In the genomic region with DNA sequence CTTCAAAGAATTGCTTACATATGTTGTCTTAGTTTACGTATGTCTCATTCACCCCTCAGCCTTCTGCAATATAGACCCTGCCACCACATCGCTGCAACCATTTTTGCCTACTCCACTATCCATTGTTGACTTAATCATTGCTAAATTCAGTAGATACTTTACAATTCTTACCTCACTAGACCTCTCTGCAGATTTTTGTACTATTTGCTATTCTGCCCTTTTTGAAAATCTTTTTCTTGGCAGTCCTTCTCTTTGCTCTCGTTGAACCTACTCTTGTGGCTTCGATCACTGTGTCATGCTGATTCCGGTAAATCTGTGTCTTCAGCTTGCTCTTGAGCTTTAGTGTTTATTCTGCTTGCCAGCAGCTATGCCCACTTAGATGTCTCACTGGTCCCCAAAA, we compare ENCODE assay signal across 28 cellular contexts.
"Had no signal": no experiment of that assay in that cellular context is flagged by ENCODE, and none has a peak within 500 bp of the region (broad histone marks: within the 10 kb centered on the region; RNA-seq: fewer than 3 reads in every experiment).

No MANE protein-coding gene starts in this region.

- H3K9me3 Mint-ChIP-seq: natural killer cell had no signal

- H3K9me3 ChIP-seq: heart right ventricle, left ventricle myocardium inferior, pancreas, prostate gland, sigmoid colon, spleen, tibial nerve, upper lobe of left lung, vagina had no signal

- ATAC-seq: natural killer cell; pancreas; right cardiac atrium; stimulated activated memory B cell treated with anti-CD40 and anti-IgM and Interleukin-4, amounts not matched to agents 10 μg/mL and 1 μg/mL and 100 μg/mL, for 72 hours; stimulated activated naive CD8-positive, alpha-beta T cell treated with anti-CD3 and anti-CD28 coated beads, Interleukin-15, amount 100 ng/mL, for 72 hours had no signal

- H3K36me3 Mint-ChIP-seq: natural killer cell had no signal

- H3K27me3 Mint-ChIP-seq: naive B cell; stimulated activated memory B cell treated with anti-CD40 and anti-IgM and Interleukin-4, amounts not matched to agents 10 μg/mL and 1 μg/mL and 100 μg/mL, for 72 hours; stimulated activated naive CD8-positive, alpha-beta T cell treated with anti-CD3 and anti-CD28 coated beads, Interleukin-15, amount 100 ng/mL, for 72 hours had no signal

- H2AFZ ChIP-seq: hepatocyte had no signal

- H3K27ac ChIP-seq: heart right ventricle, hepatocyte, left ventricle myocardium inferior, pancreas, prostate gland, sigmoid colon, spleen, tibial nerve, upper lobe of left lung, vagina had no signal

- H3K4me3 Mint-ChIP-seq: mesothelial cell of epicardium; naive B cell; natural killer cell; stimulated activated memory B cell treated with anti-CD40 and anti-IgM and Interleukin-4, amounts not matched to agents 10 μg/mL and 1 μg/mL and 100 μg/mL, for 72 hours; stimulated activated naive CD8-positive, alpha-beta T cell treated with anti-CD3 and anti-CD28 coated beads, Interleukin-15, amount 100 ng/mL, for 72 hours had no signal

- H3K27me3 ChIP-seq: heart right ventricle, hepatocyte, pancreas, sigmoid colon, spleen, tibial nerve, upper lobe of left lung, vagina had no signal

- DNase-seq: heart right ventricle; islet precursor cell; left ventricle myocardium inferior; mesendoderm; naive B cell; natural killer cell; nucleus accumbens; pancreas; posterior cingulate gyrus; retina; right cardiac atrium; sigmoid colon; small intestine; spleen; stimulated activated CD4-positive, alpha-beta T cell treated with anti-CD3 and anti-CD28 coated beads, Interleukin-2, amount 100 ng/mL, for 48 hours; stimulated activated CD4-positive, alpha-beta T cell treated with anti-CD3 and anti-CD28 coated beads, Interleukin-4, amount 100 ng/mL, for 4 hours; stimulated activated CD8-positive, alpha-beta memory T cell treated with anti-CD3 and anti-CD28 coated beads, Interleukin-4, amount 100 ng/mL, for 48 hours; stimulated activated naive CD4-positive, alpha-beta T cell treated with Interleukin-2 at 50 U/mL for 16 hours; stimulated activated naive CD8-positive, alpha-beta T cell treated with anti-CD3 and anti-CD28 coated beads, Interleukin-15, amount 100 ng/mL, for 72 hours; substantia nigra; upper lobe of left lung had no signal

- H3K4me1 ChIP-seq: pancreas, prostate gland, spleen, tibial nerve, vagina had no signal

- H3K27ac Mint-ChIP-seq: mesothelial cell of epicardium; stimulated activated memory B cell treated with anti-CD40 and anti-IgM and Interleukin-4, amounts not matched to agents 10 μg/mL and 1 μg/mL and 100 μg/mL, for 72 hours; stimulated activated naive CD8-positive, alpha-beta T cell treated with anti-CD3 and anti-CD28 coated beads, Interleukin-15, amount 100 ng/mL, for 72 hours had no signal

- H3K4me1 Mint-ChIP-seq: mesothelial cell of epicardium had no signal

- H3K36me3 ChIP-seq: heart right ventricle, left ventricle myocardium inferior, pancreas, prostate gland, sigmoid colon, spleen, tibial nerve, upper lobe of left lung, vagina had no signal

- H3K4me2 ChIP-seq: hepatocyte had no signal

- H3K4me3 ChIP-seq: heart right ventricle, hepatocyte, left ventricle myocardium inferior, lung, pancreas, prostate gland, sigmoid colon, spleen, tibial nerve, upper lobe of left lung, vagina had no signal
